In the genomic region with DNA sequence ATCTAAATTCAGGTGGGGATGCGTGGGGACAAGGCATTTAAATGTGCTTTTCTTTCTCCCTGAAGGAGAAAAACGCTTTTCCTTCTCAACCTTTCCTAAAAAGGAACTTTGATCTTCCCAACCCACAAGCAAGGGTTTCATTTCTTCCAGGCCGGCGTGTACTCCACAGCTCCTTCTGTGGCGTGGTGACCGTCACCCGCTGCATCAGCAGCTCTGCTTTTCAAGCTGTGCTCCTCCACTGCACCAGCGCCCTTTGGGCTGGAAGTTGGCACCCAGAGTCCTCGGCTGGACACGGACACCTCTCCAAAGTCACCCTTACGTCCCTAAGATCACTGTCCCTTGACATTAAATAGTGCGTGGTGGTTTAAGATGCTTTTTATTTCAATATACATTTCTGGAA, we compare ENCODE assay signal across 12 cellular contexts. TPM values are rescaled to one million over a fixed set of nuclear protein-coding genes. Genes with fewer than 3 reads are reported as not detected.
DNase-seq lines count a peak whose midpoint lies in the region; ATAC-seq, FAIRE-seq and TF ChIP-seq lines count a peak whose summit lies in the region.
"Had no signal": no experiment of that assay in that cellular context is flagged by ENCODE, and none has a peak within 500 bp of the region (broad histone marks: within the 10 kb centered on the region; RNA-seq: fewer than 3 reads in every experiment).

No MANE protein-coding gene starts in this region.

- dilution Hi-C loops in mammary epithelial cell (cut with HindIII; ENCODE audit: low sequenced_read_pairs) (no loop called here), keratinocyte (cut with MboI; ENCODE audit: extremely low pct_ligation_motif_present, low sequenced_read_pairs) (no loop called here)

- no peak for TF ChIP-seq POLR2A in GM12892 (IDR thresholded peaks at IDR 0.05; ENCODE audit: low read depth, low read length)

- H3K9me3 ChIP-seq in HUES64 (ENCODE audit: insufficient read depth, low read depth, low read length) (no peaks in the 10 kb centered on the region), mammary epithelial cell (replicated peaks; ENCODE audit: insufficient read depth, low read length) (no peaks in the 10 kb centered on the region), keratinocyte (ENCODE audit: control insufficient read depth, low read depth, low read length) (no peaks in the 10 kb centered on the region), skeletal muscle tissue (ENCODE audit: control insufficient read depth in 3 of 3, low read length in 3 of 3) (no peaks in the 10 kb centered on the region), kidney (ENCODE audit: control insufficient read depth in 1 of 2, low read length in 2 of 2) (no peaks in the 10 kb centered on the region)

- ATAC-seq in GM19397 (IDR thresholded peaks at IDR 0.05; ENCODE audit: unreplicated experiment): no peak

- intact Hi-C loops in mammary epithelial cell (cut with micrococcal nuclease) (loop anchor here (2.0 kb wide), 1 partner anchor 166 kb away; no protein-coding TSS in a partner anchor), kidney (cut with DNase I) (no loop called here)

- BruUV-seq in mammary epithelial cell (replicated peaks; lab: Mats Ljungman, UMichigan): no TSS peak

- no peak overlapping the region for H2AFZ ChIP-seq in mammary epithelial cell (ENCODE audit: low read depth, low read length)
- no peak overlapping the region for H2AFZ ChIP-seq in keratinocyte (ENCODE audit: control insufficient read depth, low read length)

- H4K20me1 ChIP-seq in mammary epithelial cell (ENCODE audit: insufficient read depth, low read length) (no peaks in the 10 kb centered on the region), keratinocyte (ENCODE audit: control insufficient read depth, extremely low read depth, insufficient read depth, low read length) (no peaks in the 10 kb centered on the region)

- H3K9me1 ChIP-seq in keratinocyte (ENCODE audit: control insufficient read depth, extremely low read depth, insufficient read depth, low read length): peaks cover 6% of the 10 kb centered on the region

- H3K4me3 ChIP-seq in HUES64 (ENCODE audit: low read length) (peak overlapping the region; percentile 40; the same call in 1 of the 2 replicates), mammary epithelial cell (replicated peaks in 1 of 3; ENCODE audit: insufficient read depth in 1 of 3, low read depth in 2 of 3, low read length in 3 of 3) (no peak overlapping the region), keratinocyte (ENCODE audit: control insufficient read depth in 2 of 3, extremely low read depth in 1 of 3, insufficient read depth in 2 of 3, low read depth in 1 of 3, low read length in 3 of 3) (peak overlapping the region in 2 of 3 experiments; percentile 30 to 55), skeletal muscle tissue (ENCODE audit: low read length in 3 of 3) (peak overlapping the region in 1 of 3 donors; percentile 11), kidney (ENCODE audit: low read length in 2 of 2) (no peak overlapping the region)

- FAIRE-seq in keratinocyte (lab: Jason Lieb, UNC): no peak
- no peak for FAIRE-seq in kidney (lab: Jason Lieb, UNC)
- no peak for FAIRE-seq in GM12892 (lab: Jason Lieb, UNC)

- CTCF ChIA-PET in mammary epithelial cell (lab: Charles Lee; ENCODE audit: low non-redundant PET): interaction anchor here (0.6 kb wide), 1 partner anchor 247 kb away, joined by 3 read pairs; no protein-coding TSS in a partner anchor

- DNase-seq in mammary epithelial cell (no peak), keratinocyte (ENCODE audit: low read depth, low spot score) (no peak), NCI-H1092 treated with DMSO at 0.1 percent for 48 hours (lab: John Stamatoyannopoulos, UW) (no peak), kidney (no peak), GM12892 (ENCODE audit: insufficient read length) (no peak)
- DNase-seq: activated naive CD4-positive, alpha-beta T cell treated with anti-CD3 and anti-CD28 coated beads, Interleukin-2, amount 50 U/mL, for 16 hours; CD4-positive, CD25-positive, alpha-beta regulatory T cell; GF-D8; glutamatergic neuron had no signal

- H3K4me1 ChIP-seq in HUES64 (ENCODE audit: insufficient read depth, low read length) (peaks cover 52% of the 10 kb centered on the region), mammary epithelial cell (ENCODE audit: insufficient read depth, low read length) (peaks cover 41% of the 10 kb centered on the region), keratinocyte (ENCODE audit: control insufficient read depth, extremely low read depth, insufficient read depth, low read length) (peaks cover 26% of the 10 kb centered on the region), skeletal muscle tissue (ENCODE audit: control insufficient read depth in 3 of 3, insufficient read depth in 3 of 3, low read length in 3 of 3) (peaks cover 15 to 27% (median 17%) of the 10 kb centered on the region in 3 donors), kidney (ENCODE audit: control insufficient read depth in 1 of 2, insufficient read depth in 1 of 2, low read depth in 1 of 2, low read length in 2 of 2) (peaks cover 12 to 22% of the 10 kb centered on the region in 2 donors)

- H3K9ac ChIP-seq in HUES64 (ENCODE audit: low read depth, low read length) (peak overlapping the region; percentile 41; the same call in 1 of the 2 replicates), mammary epithelial cell (ENCODE audit: insufficient read depth, low read length) (peak overlapping the region; percentile 34), keratinocyte (ENCODE audit: control insufficient read depth, extremely low read depth, insufficient read depth, low read length) (peak overlapping the region; percentile 38), skeletal muscle tissue (ENCODE audit: low read depth in 1 of 3, low read length in 3 of 3) (peak overlapping the region in 1 of 3 donors; percentile 4), kidney (ENCODE audit: low read length in 2 of 2) (no peak overlapping the region)

- 24% methylated on average over 11 of the region's 12 CpGs for WGBS in HUES64
- 88% methylated on average over 12 of the region's 12 CpGs for WGBS in mammary epithelial cell (ENCODE audit: low coverage, missing lambda C conversion rate)

- H3K4me2 ChIP-seq in mammary epithelial cell (ENCODE audit: insufficient read depth, low read depth, low read length) (peak overlapping the region; percentile 83), keratinocyte (ENCODE audit: control insufficient read depth, extremely low read depth, insufficient read depth, low read depth, low read length) (peak overlapping the region; percentile 94)

- TF ChIP-seq CTCF in mammary epithelial cell (conservative IDR thresholded peaks at IDR 0.05 in 1 of 2, IDR thresholded peaks at IDR 0.05 in 1 of 2; ENCODE audit: extremely low read depth in 1 of 2, insufficient read depth in 1 of 2, low read depth in 1 of 2, low read length in 2 of 2) (no peak), keratinocyte (optimal IDR thresholded peaks at IDR 0.05 in 1 of 3, IDR thresholded peaks at IDR 0.05 in 1 of 3, conservative IDR thresholded peaks at IDR 0.05 in 1 of 3; ENCODE audit: extremely low read depth in 1 of 3, insufficient read depth in 2 of 3, low read length in 3 of 3) (no peak), kidney (IDR thresholded peaks at IDR 0.05; ENCODE audit: borderline replicate concordance, extremely low read depth, insufficient read depth) (no peak)

- H3K36me3 ChIP-seq in HUES64 (ENCODE audit: insufficient read depth, low read length) (no peaks in the 10 kb centered on the region), mammary epithelial cell (ENCODE audit: insufficient read depth, low read length) (no peaks in the 10 kb centered on the region), keratinocyte (ENCODE audit: control insufficient read depth in 2 of 2, extremely low read depth in 1 of 2, insufficient read depth in 2 of 2, low read length in 2 of 2) (no peaks in the 10 kb centered on the region), skeletal muscle tissue (ENCODE audit: control insufficient read depth in 3 of 3, insufficient read depth in 3 of 3, low read length in 3 of 3) (no peaks in the 10 kb centered on the region), kidney (ENCODE audit: control insufficient read depth in 1 of 2, insufficient read depth in 2 of 2, low read length in 2 of 2) (no peaks in the 10 kb centered on the region)

- in situ Hi-C loops in mammary epithelial cell (cut with MboI; ENCODE audit: low sequenced_read_pairs in 2 of 2): no loop called here

- H3K27ac ChIP-seq in HUES64 (ENCODE audit: low read depth, low read length) (peak overlapping the region; percentile 54), mammary epithelial cell (ENCODE audit: insufficient read depth, low read depth, low read length) (peak overlapping the region; percentile 82), keratinocyte (ENCODE audit: control insufficient read depth, insufficient read depth, low read length) (peak overlapping the region; percentile 57), skeletal muscle tissue (ENCODE audit: low read depth, low read length) (peak overlapping the region; percentile 63), kidney (ENCODE audit: low read depth in 2 of 2, low read length in 2 of 2) (peak overlapping the region in 1 of 2 donors; percentile 12)

- H3K79me2 ChIP-seq in mammary epithelial cell (ENCODE audit: insufficient read depth, low read length) (peaks cover 51% of the 10 kb centered on the region), keratinocyte (ENCODE audit: control insufficient read depth, insufficient read depth, low read length) (peaks cover 25% of the 10 kb centered on the region)

- H3K27me3 ChIP-seq in HUES64 (ENCODE audit: insufficient read depth, low read length): no peaks in the 10 kb centered on the region
- H3K27me3 ChIP-seq in mammary epithelial cell (ENCODE audit: insufficient read depth, low read length): no peaks in the 10 kb centered on the region
- H3K27me3 ChIP-seq in keratinocyte (ENCODE audit: control insufficient read depth, extremely low read depth, insufficient read depth, low read length): no peaks in the 10 kb centered on the region
- no peaks in the 10 kb centered on the region for H3K27me3 ChIP-seq in skeletal muscle tissue (ENCODE audit: control insufficient read depth in 3 of 3, insufficient read depth in 3 of 3, low read length in 3 of 3)

RNA-seq across cellular contexts. Expression of gene PEX14, which starts 54.3 kb away (rescaled TPM):
- polyA plus RNA-seq in HUES64 (2013, experiment 1 of 2): 15.1 TPM
- 18.3 TPM for polyA plus RNA-seq in HUES64 (2013, experiment 2 of 2)
- 10 to 100 TPM; 21.0 to 28.0 TPM for total RNA-seq in mammary epithelial cell
- 17.0 TPM for polyA plus RNA-seq in mammary epithelial cell
- 5.2 TPM for polyA minus RNA-seq in mammary epithelial cell
- 7.3 to 19.4 TPM (median 8.4 TPM) in 3 replicates for polyA plus RNA-seq in keratinocyte
- polyA plus RNA-seq in keratinocyte (2011; ENCODE audit: low read depth): 3.3 TPM
- 7.5 and 15.1 TPM in 2 replicates for polyA plus RNA-seq in keratinocyte (2011; cell fraction: cytosol; rRNA removed)
- polyA plus RNA-seq in keratinocyte (2011; cell fraction: nucleus; rRNA removed): 35.5 and 39.3 TPM in 2 replicates
- polyA plus RNA-seq in keratinocyte (2012; ENCODE audit: low replicate concordance): 16.7 and 23.8 TPM in 2 replicates
- 9.4 to 18.0 TPM (median 10.6 TPM) in 3 replicates for polyA minus RNA-seq in keratinocyte
- polyA minus RNA-seq in keratinocyte (2011; cell fraction: cytosol; rRNA and poly(A)+ RNA removed): 14.6 TPM
- 12.5 and 18.2 TPM in 2 replicates for polyA minus RNA-seq in keratinocyte (2011; cell fraction: nucleus; rRNA and poly(A)+ RNA removed)
- total RNA-seq in skeletal muscle tissue: 7.3 TPM
- total RNA-seq in kidney: 22.8 TPM
- 25.8 TPM for polyA plus RNA-seq in kidney (ENCODE audit: insufficient read depth, low read depth, low replicate concordance)
- 10.7 TPM for polyA plus RNA-seq in GM12892 (2012; ENCODE audit: missing spikeins)

RNA-seq across cellular contexts. Expression of gene DFFA, which starts 56.8 kb away (rescaled TPM):
- polyA plus RNA-seq in HUES64 (2013, experiment 1 of 2): 41.1 TPM
- 41.0 TPM for polyA plus RNA-seq in HUES64 (2013, experiment 2 of 2)
- total RNA-seq in mammary epithelial cell: 10 to 100 TPM; 49.8 to 71.8 TPM
- polyA plus RNA-seq in mammary epithelial cell: 60.8 TPM
- 42.6 TPM for polyA minus RNA-seq in mammary epithelial cell
- 44.4 to 63.1 TPM (median 53.1 TPM) in 3 replicates for polyA plus RNA-seq in keratinocyte
- 35.4 TPM for polyA plus RNA-seq in keratinocyte (2011; ENCODE audit: low read depth)
- 40.6 and 46.4 TPM in 2 replicates for polyA plus RNA-seq in keratinocyte (2011; cell fraction: cytosol; rRNA removed)
- polyA plus RNA-seq in keratinocyte (2011; cell fraction: nucleus; rRNA removed): 31.0 and 31.3 TPM in 2 replicates
- polyA plus RNA-seq in keratinocyte (2012; ENCODE audit: low replicate concordance): 18.7 and 58.0 TPM in 2 replicates
- polyA minus RNA-seq in keratinocyte: 55.7 to 77.5 TPM (median 66.3 TPM) in 3 replicates
- 36.6 TPM for polyA minus RNA-seq in keratinocyte (2011; cell fraction: cytosol; rRNA and poly(A)+ RNA removed)
- 16.8 and 30.4 TPM in 2 replicates for polyA minus RNA-seq in keratinocyte (2011; cell fraction: nucleus; rRNA and poly(A)+ RNA removed)
- 15.1 TPM for total RNA-seq in skeletal muscle tissue
- total RNA-seq in kidney: 33.4 TPM
- polyA plus RNA-seq in kidney (ENCODE audit: insufficient read depth, low read depth, low replicate concordance): 27.2 TPM
- polyA plus RNA-seq in GM12892 (2012; ENCODE audit: missing spikeins): 37.9 TPM

Comparison
In these comparisons a context has a peak if more than half of its experiments do, and no peak if none do; other contexts are left out.
1. H3K4me3 ChIP-seq: peak in HUES64 (single experiment) and keratinocyte (2 of 3); none in mammary epithelial cell (0 of 3) and kidney (0 of 2).
2. H3K9ac ChIP-seq: peak in HUES64 (single experiment), mammary epithelial cell (single experiment) and keratinocyte (single experiment); none in kidney (0 of 2).